ENCODE assay signal across 18 cellular contexts in the genomic region with DNA sequence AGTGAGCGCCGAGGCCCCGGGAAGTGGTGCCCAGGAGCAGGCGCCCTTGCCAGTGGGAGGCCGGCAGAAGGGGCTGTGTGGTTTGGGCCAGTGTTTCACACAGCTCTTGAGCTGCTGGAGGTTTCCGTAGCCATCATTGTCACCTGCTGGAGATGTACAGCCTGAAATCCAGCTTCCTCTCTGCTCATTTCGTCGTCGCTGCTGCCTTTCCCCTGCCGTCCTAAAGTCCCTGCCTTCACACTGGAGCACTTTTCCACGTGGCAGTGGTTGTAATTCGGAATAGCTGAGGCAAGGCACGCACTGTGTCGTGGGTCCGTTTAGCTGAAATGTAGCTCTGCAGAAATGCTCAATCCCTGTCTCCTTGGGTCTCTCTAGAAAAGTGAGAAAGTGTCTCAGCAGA. TPM values are rescaled to one million over a fixed set of nuclear protein-coding genes. Genes with fewer than 3 reads are reported as not detected.
DNase-seq lines count a peak whose midpoint lies in the region; ATAC-seq, FAIRE-seq and TF ChIP-seq lines count a peak whose summit lies in the region.
"Had no signal": no experiment of that assay in that cellular context is flagged by ENCODE, and none has a peak within 500 bp of the region (broad histone marks: within the 10 kb centered on the region; RNA-seq: fewer than 3 reads in every experiment).

No MANE protein-coding gene starts in this region.

- no peak for FAIRE-seq in K562 (lab: Jason Lieb, UNC)
- FAIRE-seq: D721Med, RCC 7860 had no signal

- TF ChIP-seq CTCF in K562 (IDR thresholded peaks at IDR 0.05 in 2 of 3, conservative IDR thresholded peaks at IDR 0.05 in 1 of 3; ENCODE audit: insufficient read depth in 2 of 3, low read depth in 1 of 3, low read length in 3 of 3): no peak
- no peak for TF ChIP-seq CTCF in nephron progenitor cell (IDR thresholded peaks at IDR 0.05)

- no peaks in the 10 kb centered on the region for H3K9me3 ChIP-seq in K562 (replicated peaks; ENCODE audit: control insufficient read depth, insufficient read depth, low read depth, low read length)
- H3K9me3 ChIP-seq: BE2C, SJSA1 had no signal

- H3K9ac ChIP-seq in K562 (ENCODE audit: insufficient read depth in 1 of 2, low read depth in 2 of 2, low read length in 2 of 2): no peak overlapping the region

- ATAC-seq in K562 (no peak), HG03108 (IDR thresholded peaks at IDR 0.05; ENCODE audit: unreplicated experiment) (no peak)
- ATAC-seq: Right ventricle myocardium inferior had no signal

- TF ChIP-seq EP300 in K562 (IDR thresholded peaks at IDR 0.05; ENCODE audit: low read length): no peak

- H3K36me3 Mint-ChIP-seq in IgD-negative memory B cell (no peaks in the 10 kb centered on the region), nephron progenitor cell (ENCODE audit: low read depth) (peaks cover 31% of the 10 kb centered on the region)

- in situ Hi-C loops in K562 (cut with MboI): no loop called here

- no peak for TF ChIP-seq RAD21 in K562 (CRISPR knock-in tag; conservative IDR thresholded peaks at IDR 0.05 in 1 of 2, IDR thresholded peaks at IDR 0.05 in 1 of 2)

- H3K9me3 Mint-ChIP-seq in IgD-negative memory B cell (no peaks in the 10 kb centered on the region), nephron progenitor cell (no peaks in the 10 kb centered on the region)

- peaks cover 12 to 59% of the 10 kb centered on the region in 2 experiments for H3K4me1 ChIP-seq in K562 (replicated peaks in 1 of 2; ENCODE audit: control insufficient read depth in 2 of 2, insufficient read depth in 2 of 2, low read length in 2 of 2)
- H3K4me1 ChIP-seq: SJSA1 had no signal

- H3K4me1 Mint-ChIP-seq in IgD-negative memory B cell: peaks cover 0 to 16% (median 6%) of the 10 kb centered on the region in 3 donors
- H3K4me1 Mint-ChIP-seq in nephron progenitor cell: peaks cover 85% of the 10 kb centered on the region

- DNase-seq in K562 (ENCODE audit: extremely low read depth in 1 of 4, low spot score in 3 of 4): no peak
- DNase-seq in nephron progenitor cell: no peak
- DNase-seq in iPS-NIHi7 (ENCODE audit: extremely low spot score): no peak
- DNase-seq: BE2C, DMS53, GDM1, Kasumi-1, NCI-H1694 treated with DMSO at 0.1 percent for 48 hours, NCI-H2081 treated with DMSO at 0.1 percent for 48 hours, NCI-H446 treated with DMSO at 0.1 percent for 48 hours, NCI-H526 treated with DMSO at 0.1 percent for 48 hours, OCI-M1 had no signal

- H3K27me3 ChIP-seq in K562 (ENCODE audit: control insufficient read depth in 2 of 2, insufficient read depth in 2 of 2, low read length in 2 of 2): no peaks in the 10 kb centered on the region
- H3K27me3 ChIP-seq: BE2C, SJSA1 had no signal

- CTCF ChIA-PET in K562 (lab: Yijun Ruan, JAX; ENCODE audit: low intra/inter-chr PET ratio): no interaction called here

- no peak overlapping the region for H3K4me2 ChIP-seq in K562 (ENCODE audit: insufficient read depth, low read length)

- POLR2A ChIA-PET in K562 (lab: Yijun Ruan, JAX): interaction anchor here (0.6 to 1.4 kb wide), 2 partner anchors 19 to 50 kb away, joined by 3 read pairs; no protein-coding TSS in a partner anchor

- H2AFZ ChIP-seq in K562 (ENCODE audit: low read depth, low read length): no peak overlapping the region

- H3K36me3 ChIP-seq in K562 (ENCODE audit: control insufficient read depth, insufficient read depth, low read length): peaks cover 98% of the 10 kb centered on the region

- peaks cover 90% of the 10 kb centered on the region for H3K79me2 ChIP-seq in K562 (ENCODE audit: control insufficient read depth, insufficient read depth, low read length)

- BruUV-seq in K562 (replicated peaks; lab: Mats Ljungman, UMichigan): no TSS peak

- H3K27ac ChIP-seq in K562 (ENCODE audit: extremely low read depth, low read depth, low read length): no peak overlapping the region; the same call in 2 of the 3 replicates
- H3K27ac ChIP-seq: SJSA1 had no signal

- peaks cover 48% of the 10 kb centered on the region for H4K20me1 ChIP-seq in K562 (replicated peaks; ENCODE audit: control insufficient read depth, insufficient read depth, low read length)

- H3K4me3 ChIP-seq in K562: no peak overlapping the region
- H3K4me3 ChIP-seq: SJSA1 had no signal

- 94% methylated on average over 15 of the region's 15 CpGs for WGBS in K562 (ENCODE audit: insufficient coverage, low coverage, missing lambda C conversion rate)

- H3K27me3 Mint-ChIP-seq in IgD-negative memory B cell: no peaks in the 10 kb centered on the region
- H3K27me3 Mint-ChIP-seq in nephron progenitor cell (ENCODE audit: low read depth, poor library complexity): no peaks in the 10 kb centered on the region

- H3K4me3 Mint-ChIP-seq in IgD-negative memory B cell: no peak overlapping the region
- peak overlapping the region; percentile 54 for H3K4me3 Mint-ChIP-seq in nephron progenitor cell

- H3K27ac Mint-ChIP-seq in IgD-negative memory B cell (peak overlapping the region in 2 of 3 donors; percentile 45 to 67), nephron progenitor cell (peak overlapping the region; percentile 94)

- 0 out of 2 replicates have a peak, but pooled peaks have one; percentile 43 for TF ChIP-seq POLR2A in K562 (conservative IDR thresholded peaks at IDR 0.05)

- intact Hi-C loops in K562 (cut with micrococcal nuclease): no loop called here

- peaks cover 21% of the 10 kb centered on the region for H3K9me1 ChIP-seq in K562 (ENCODE audit: control insufficient read depth, insufficient read depth, low read length)

RNA-seq across cellular contexts. Expression of gene DAZAP1, which starts 13.2 kb away (rescaled TPM):
- polyA plus RNA-seq in IgD-negative memory B cell (7.2 TPM), K562 (2011; rRNA removed) (125 and 155 TPM in 2 replicates), K562 (2014; fragmentation: Illumina TruSeq; extraction: Trizol) (142 and 156 TPM in 2 replicates), K562 (2014; fragmentation: Nextera tagmentation; extraction: Ambion mirVana) (10 to 100 TPM; 10.8 to 13.3 TPM), K562 (2014; rRNA removed) (250 and 266 TPM in 2 replicates)
- total RNA-seq in K562 (2011; cell fraction: chromatin; rRNA removed; ENCODE audit: low replicate concordance): 223 and 289 TPM in 2 replicates
- total RNA-seq in K562 (2011; cell fraction: nucleolus; rRNA removed): 105 and 117 TPM in 2 replicates
- total RNA-seq in K562 (2011; cell fraction: nucleoplasm; rRNA removed): 149 and 185 TPM in 2 replicates
- total RNA-seq in K562 (2014; rRNA removed) (222 and 244 TPM in 2 replicates), K562 (2014; rRNA removed; fragmentation: Illumina TruSeq; extraction: Trizol) (77.7 and 78.7 TPM in 2 replicates), K562 (2015; rRNA removed; fragmentation: Illumina TruSeq; extraction: Trizol) (139 and 143 TPM in 2 replicates), K562 (2021) (287 and 289 TPM in 2 replicates)
- polyA plus RNA-seq in K562 (2011; cell fraction: cytosol; rRNA removed): 57.6 and 123 TPM in 2 replicates
- polyA plus RNA-seq in K562 (2011; cell fraction: nucleus; rRNA removed): 177 and 237 TPM in 2 replicates
- 116 and 140 TPM in 2 replicates for polyA plus RNA-seq in K562 (2012)
- 29.7 and 47.1 TPM in 2 replicates for polyA minus RNA-seq in K562 (2011; rRNA and poly(A)+ RNA removed)
- polyA minus RNA-seq in K562 (2011; cell fraction: cytosol; rRNA and poly(A)+ RNA removed): 61.3 and 62.0 TPM in 2 replicates
- 38.8 and 60.8 TPM in 2 replicates for polyA minus RNA-seq in K562 (2011; cell fraction: nucleus; rRNA and poly(A)+ RNA removed)

RNA-seq across cellular contexts. Expression of gene RPS15, which starts 17.6 kb away (rescaled TPM):
- polyA plus RNA-seq in IgD-negative memory B cell (3,226 TPM), K562 (2011; rRNA removed) (957 and 1,566 TPM in 2 replicates), K562 (2014; fragmentation: Illumina TruSeq; extraction: Trizol) (912 and 1,907 TPM in 2 replicates), K562 (2014; fragmentation: Nextera tagmentation; extraction: Ambion mirVana) (100 to 1,000 TPM; 605 to 818 TPM), K562 (2014; rRNA removed) (2,791 and 3,285 TPM in 2 replicates)
- 72.0 and 238 TPM in 2 replicates for total RNA-seq in K562 (2011; cell fraction: chromatin; rRNA removed; ENCODE audit: low replicate concordance)
- 545 and 547 TPM in 2 replicates for total RNA-seq in K562 (2011; cell fraction: nucleolus; rRNA removed)
- total RNA-seq in K562 (2011; cell fraction: nucleoplasm; rRNA removed): 383 and 585 TPM in 2 replicates
- total RNA-seq in K562 (2014; rRNA removed) (2,649 and 2,867 TPM in 2 replicates), K562 (2014; rRNA removed; fragmentation: Illumina TruSeq; extraction: Trizol) (407 and 630 TPM in 2 replicates), K562 (2015; rRNA removed; fragmentation: Illumina TruSeq; extraction: Trizol) (1,267 and 1,272 TPM in 2 replicates), K562 (2021) (2,126 and 2,254 TPM in 2 replicates)
- 3,186 and 4,296 TPM in 2 replicates for polyA plus RNA-seq in K562 (2011; cell fraction: cytosol; rRNA removed)
- polyA plus RNA-seq in K562 (2011; cell fraction: nucleus; rRNA removed): 907 and 973 TPM in 2 replicates
- polyA plus RNA-seq in K562 (2012): 2,701 and 2,899 TPM in 2 replicates
- 202 and 239 TPM in 2 replicates for polyA minus RNA-seq in K562 (2011; rRNA and poly(A)+ RNA removed)
- 1,242 and 1,610 TPM in 2 replicates for polyA minus RNA-seq in K562 (2011; cell fraction: cytosol; rRNA and poly(A)+ RNA removed)
- 152 and 304 TPM in 2 replicates for polyA minus RNA-seq in K562 (2011; cell fraction: nucleus; rRNA and poly(A)+ RNA removed)

RNA-seq across cellular contexts. Expression of gene GAMT, which starts 19.2 kb away (rescaled TPM):
- polyA plus RNA-seq in IgD-negative memory B cell (14.3 TPM), K562 (2011; rRNA removed) (27.2 and 42.1 TPM in 2 replicates), K562 (2014; fragmentation: Illumina TruSeq; extraction: Trizol) (26.2 and 35.1 TPM in 2 replicates), K562 (2014; fragmentation: Nextera tagmentation; extraction: Ambion mirVana) (1 to 10 TPM; 1.3 to 2.1 TPM), K562 (2014; rRNA removed) (33.3 and 37.8 TPM in 2 replicates)
- total RNA-seq in K562 (2011; cell fraction: chromatin; rRNA removed; ENCODE audit: low replicate concordance): 8.0 and 26.2 TPM in 2 replicates
- total RNA-seq in K562 (2011; cell fraction: nucleolus; rRNA removed): 17.6 and 18.7 TPM in 2 replicates
- 11.9 and 13.9 TPM in 2 replicates for total RNA-seq in K562 (2011; cell fraction: nucleoplasm; rRNA removed)
- total RNA-seq in K562 (2014; rRNA removed) (35.2 and 47.8 TPM in 2 replicates), K562 (2014; rRNA removed; fragmentation: Illumina TruSeq; extraction: Trizol) (6.1 and 11.1 TPM in 2 replicates), K562 (2015; rRNA removed; fragmentation: Illumina TruSeq; extraction: Trizol) (25.9 and 28.7 TPM in 2 replicates), K562 (2021) (35.3 and 37.5 TPM in 2 replicates)
- 46.5 and 96.1 TPM in 2 replicates for polyA plus RNA-seq in K562 (2011; cell fraction: cytosol; rRNA removed)
- 23.4 and 27.7 TPM in 2 replicates for polyA plus RNA-seq in K562 (2011; cell fraction: nucleus; rRNA removed)
- 44.0 and 47.8 TPM in 2 replicates for polyA plus RNA-seq in K562 (2012)
- polyA minus RNA-seq in K562 (2011; rRNA and poly(A)+ RNA removed): 8.4 and 12.9 TPM in 2 replicates
- polyA minus RNA-seq in K562 (2011; cell fraction: cytosol; rRNA and poly(A)+ RNA removed): 22.1 and 26.4 TPM in 2 replicates
- 6.7 and 7.7 TPM in 2 replicates for polyA minus RNA-seq in K562 (2011; cell fraction: nucleus; rRNA and poly(A)+ RNA removed)

RNA-seq across cellular contexts. Expression of gene APC2, which starts 29.3 kb away (rescaled TPM):
- polyA plus RNA-seq in IgD-negative memory B cell: 0.16 TPM
- total RNA-seq in K562 (2011; cell fraction: chromatin; rRNA removed; ENCODE audit: low replicate concordance): 0.56 and 1.4 TPM in 2 replicates
- total RNA-seq in K562 (2011; cell fraction: nucleolus; rRNA removed): 0.66 and 1.3 TPM in 2 replicates
- total RNA-seq in K562 (2011; cell fraction: nucleoplasm; rRNA removed): 0.44 and 0.53 TPM in 2 replicates
- total RNA-seq in K562 (2014; rRNA removed): 0.05 and 0.08 TPM in 2 replicates
- total RNA-seq in K562 (2014; rRNA removed; fragmentation: Illumina TruSeq; extraction: Trizol): 0.04 TPM in 1 of 2 replicates, not detected in the other
- total RNA-seq in K562 (2015; rRNA removed; fragmentation: Illumina TruSeq; extraction: Trizol): 0.04 TPM in 1 of 2 replicates, not detected in the other
- total RNA-seq in K562 (2021): 0.27 and 0.40 TPM in 2 replicates
- 0.01 and 0.06 TPM in 2 replicates for polyA plus RNA-seq in K562 (2011; rRNA removed)
- 0.03 and 0.04 TPM in 2 replicates for polyA plus RNA-seq in K562 (2011; cell fraction: cytosol; rRNA removed)
- polyA plus RNA-seq in K562 (2011; cell fraction: nucleus; rRNA removed): 0.13 and 0.21 TPM in 2 replicates
- polyA plus RNA-seq in K562 (2012): 0.43 and 0.48 TPM in 2 replicates
- 0.01 TPM in 2 replicates for polyA plus RNA-seq in K562 (2014; fragmentation: Illumina TruSeq; extraction: Trizol)
- not detected for polyA plus RNA-seq in K562 (2014; fragmentation: Nextera tagmentation; extraction: Ambion mirVana)
- polyA plus RNA-seq in K562 (2014; rRNA removed): 0.04 and 0.09 TPM in 2 replicates
- 0.06 and 0.07 TPM in 2 replicates for polyA minus RNA-seq in K562 (2011; rRNA and poly(A)+ RNA removed)
- not detected in 2 replicates for polyA minus RNA-seq in K562 (2011; cell fraction: cytosol; rRNA and poly(A)+ RNA removed)
- polyA minus RNA-seq in K562 (2011; cell fraction: nucleus; rRNA and poly(A)+ RNA removed): 0.27 and 0.33 TPM in 2 replicates
- total RNA-seq: SJSA1 had no signal

RNA-seq across cellular contexts. Expression of gene NDUFS7, which starts 36.9 kb away (rescaled TPM):
- polyA plus RNA-seq in IgD-negative memory B cell: 233 TPM
- total RNA-seq in K562 (2011; cell fraction: chromatin; rRNA removed; ENCODE audit: low replicate concordance): 66.7 and 198 TPM in 2 replicates
- 157 and 164 TPM in 2 replicates for total RNA-seq in K562 (2011; cell fraction: nucleolus; rRNA removed)
- total RNA-seq in K562 (2011; cell fraction: nucleoplasm; rRNA removed): 136 and 201 TPM in 2 replicates
- total RNA-seq in K562 (2014; rRNA removed): 253 and 295 TPM in 2 replicates
- 4.9 and 6.0 TPM in 2 replicates for total RNA-seq in K562 (2014; rRNA removed; fragmentation: Illumina TruSeq; extraction: Trizol)
- total RNA-seq in K562 (2015; rRNA removed; fragmentation: Illumina TruSeq; extraction: Trizol): 108 and 142 TPM in 2 replicates
- total RNA-seq in K562 (2021): 266 and 293 TPM in 2 replicates
- 56.7 and 107 TPM in 2 replicates for polyA plus RNA-seq in K562 (2011; rRNA removed)
- polyA plus RNA-seq in K562 (2011; cell fraction: cytosol; rRNA removed): 225 and 766 TPM in 2 replicates
- polyA plus RNA-seq in K562 (2011; cell fraction: nucleus; rRNA removed): 159 and 202 TPM in 2 replicates
- 194 and 288 TPM in 2 replicates for polyA plus RNA-seq in K562 (2012)
- 11.4 and 105 TPM in 2 replicates for polyA plus RNA-seq in K562 (2014; fragmentation: Illumina TruSeq; extraction: Trizol)
- polyA plus RNA-seq in K562 (2014; fragmentation: Nextera tagmentation; extraction: Ambion mirVana): 10 to 100 TPM; 28.2 to 60.6 TPM
- 271 and 292 TPM in 2 replicates for polyA plus RNA-seq in K562 (2014; rRNA removed)
- 32.1 and 38.2 TPM in 2 replicates for polyA minus RNA-seq in K562 (2011; rRNA and poly(A)+ RNA removed)
- polyA minus RNA-seq in K562 (2011; cell fraction: cytosol; rRNA and poly(A)+ RNA removed): 125 and 190 TPM in 2 replicates
- polyA minus RNA-seq in K562 (2011; cell fraction: nucleus; rRNA and poly(A)+ RNA removed): 30.8 and 41.1 TPM in 2 replicates
